ENCODE assay signal across 10 cellular contexts in the genomic region with DNA sequence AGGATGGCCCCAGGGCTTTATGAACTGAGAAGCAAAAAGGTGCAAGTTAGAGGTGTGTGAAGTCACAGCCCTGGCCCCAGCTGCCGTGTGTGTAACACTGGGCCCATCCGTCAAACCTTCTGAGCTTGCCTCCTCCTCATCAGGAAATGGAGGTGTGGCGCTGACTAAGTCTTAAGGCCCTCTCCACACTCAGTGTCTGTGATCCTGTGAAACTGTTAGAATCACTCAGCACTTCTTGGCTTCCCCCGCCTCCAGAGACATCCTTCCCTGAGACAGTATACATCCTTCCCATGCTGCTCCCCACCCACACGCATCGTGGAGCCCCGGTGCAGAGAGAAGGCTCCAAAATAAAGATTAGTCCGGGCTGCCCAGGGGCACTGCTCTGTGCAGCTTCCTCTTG. TPM values are rescaled to one million over a fixed set of nuclear protein-coding genes. Genes with fewer than 3 reads are reported as not detected.
DNase-seq lines count a peak whose midpoint lies in the region; ATAC-seq and TF ChIP-seq lines count a peak whose summit lies in the region.
"Had no signal": no experiment of that assay in that cellular context is flagged by ENCODE, and none has a peak within 500 bp of the region (broad histone marks: within the 10 kb centered on the region; RNA-seq: fewer than 3 reads in every experiment).

No MANE protein-coding gene starts in this region.

- peak overlapping the region; percentile 49 for H3K4me3 Mint-ChIP-seq in T-helper 2 cell treated with Interferon-gamma antibody and Interleukin-4, amounts not matched to agents 5 μg/mL and 100 μg/mL, for 36 hours

- H3K27ac ChIP-seq in caudate nucleus (ENCODE audit: low read depth, low read length) (no peak overlapping the region), adrenal gland (no peak overlapping the region), substantia nigra (ENCODE audit: low read depth, low read length, poor library complexity, severe bottlenecking) (no peak overlapping the region), heart left ventricle (no peak overlapping the region)

- H3K36me3 Mint-ChIP-seq in T-helper 2 cell treated with Interferon-gamma antibody and Interleukin-4, amounts not matched to agents 5 μg/mL and 100 μg/mL, for 36 hours (ENCODE audit: low read depth) = peaks cover 9% of the 10 kb centered on the region

- H3K27me3 ChIP-seq in adrenal gland = no peaks in the 10 kb centered on the region
- H3K27me3 ChIP-seq in heart left ventricle = no peaks in the 10 kb centered on the region

- no peak for TF ChIP-seq CTCF in adrenal gland (IDR thresholded peaks at IDR 0.05)
- TF ChIP-seq CTCF in heart left ventricle (IDR thresholded peaks at IDR 0.05) = no peak

- H3K27me3 Mint-ChIP-seq in T-helper 2 cell treated with Interferon-gamma antibody and Interleukin-4, amounts not matched to agents 5 μg/mL and 100 μg/mL, for 36 hours (ENCODE audit: low read depth) = no peaks in the 10 kb centered on the region

- WGBS in adrenal gland, 4 donors = 78 to 97% (median 84%) methylated on average over 5 to 8 of the region's 8 CpGs
- WGBS in heart left ventricle, 4 donors = 58 to 71% (median 65%) methylated on average over 4 to 8 of the region's 8 CpGs

- TF ChIP-seq POLR2A in adrenal gland (IDR thresholded peaks at IDR 0.05) = no peak
- no peak for TF ChIP-seq POLR2A in heart left ventricle (IDR thresholded peaks at IDR 0.05)

- peaks cover 41% of the 10 kb centered on the region for H3K4me1 Mint-ChIP-seq in T-helper 2 cell treated with Interferon-gamma antibody and Interleukin-4, amounts not matched to agents 5 μg/mL and 100 μg/mL, for 36 hours (ENCODE audit: low read depth)

- H3K4me1 ChIP-seq in adrenal gland (replicated peaks in 1 of 2) (peaks cover 0 to 4% of the 10 kb centered on the region in 2 donors), heart left ventricle (peaks cover 0 to 31% (median 9%) of the 10 kb centered on the region in 12 donors)

- no peak for ATAC-seq in heart left ventricle

- no peaks in the 10 kb centered on the region for H3K9me3 ChIP-seq in adrenal gland (replicated peaks in 1 of 3)
- H3K9me3 ChIP-seq in heart left ventricle = no peaks in the 10 kb centered on the region

- no peaks in the 10 kb centered on the region for H3K9me3 Mint-ChIP-seq in T-helper 2 cell treated with Interferon-gamma antibody and Interleukin-4, amounts not matched to agents 5 μg/mL and 100 μg/mL, for 36 hours

- no peaks in the 10 kb centered on the region for H3K36me3 ChIP-seq in adrenal gland (replicated peaks in 1 of 2)
- H3K36me3 ChIP-seq in heart left ventricle = no peaks in the 10 kb centered on the region

- H3K4me3 ChIP-seq in adrenal gland = no peak overlapping the region
- no peak overlapping the region for H3K4me3 ChIP-seq in heart left ventricle
- H3K4me3 ChIP-seq: skin epidermis had no signal

- H3K27ac Mint-ChIP-seq in T-helper 2 cell treated with Interferon-gamma antibody and Interleukin-4, amounts not matched to agents 5 μg/mL and 100 μg/mL, for 36 hours = peak overlapping the region; percentile 78

- intact Hi-C loops in adrenal gland (cut with DNase I) (no loop called here), heart left ventricle (cut with DNase I) (no loop called here)

- DNase-seq in ELR (ENCODE audit: low read depth) (peak; percentile 78), caudate nucleus (lab: John Stamatoyannopoulos, UW) (peak in 46 of 61 donors; percentile 3 to 92 (median 42)), adrenal gland (no peak), substantia nigra (lab: John Stamatoyannopoulos, UW) (no peak), heart left ventricle (no peak), NOMO-1 treated with dmso at 0.1 percent for 144 hours (lab: John Stamatoyannopoulos, UW; ENCODE audit: unreplicated experiment) (no peak)
- peak; percentile 63 for DNase-seq in T-helper 2 cell treated with Interferon-gamma antibody and Interleukin-4, amounts not matched to agents 5 μg/mL and 100 μg/mL, for 36 hours (ENCODE audit: low spot score)
- peak; percentile 36 to 50 for DNase-seq in stimulated activated CD4-positive, alpha-beta T cell treated with anti-CD3 and anti-CD28 coated beads, Interleukin-15, amount 100 ng/mL, for 48 hours (ENCODE audit: low read depth in 2 of 2)
- DNase-seq: NCI-H146 had no signal

RNA-seq across cellular contexts. Expression of gene LRP8, which starts 33.3 kb away (rescaled TPM):
- total RNA-seq in adrenal gland (1 to 10 TPM in 7 of 8 donors, under 1 TPM in 1; 0.66 to 7.0 (median 2.7) TPM), heart left ventricle (1 to 10 TPM in 8 of 9 donors, under 1 TPM in 1; 0.75 to 8.0 (median 1.7) TPM)
- polyA plus RNA-seq in adrenal gland (1 to 10 TPM in 1 of 3 donors, under 1 TPM in 2; 0.64 to 7.6 (median 0.72) TPM), heart left ventricle (1 to 10 TPM in 1 of 2 donors, under 1 TPM in 1; 0.27 to 2.8 TPM)

RNA-seq across cellular contexts. Expression of gene MAGOH, which starts 56.2 kb away (rescaled TPM):
- total RNA-seq in adrenal gland (10 to 100 TPM; 14.5 to 39.6 (median 29.9) TPM), heart left ventricle (10 to 100 TPM; 18.8 to 42.4 (median 21.6) TPM)
- polyA plus RNA-seq in adrenal gland (100 to 1,000 TPM in 1 of 3 donors, 10 to 100 TPM in 2; 87.0 to 119 (median 95.8) TPM), heart left ventricle (10 to 100 TPM; 63.4 to 74.2 TPM)

Comparison
In these comparisons a context has a peak if more than half of its experiments do, and no peak if none do; other contexts are left out.
1. DNase-seq: peak in ELR (single experiment), T-helper 2 cell treated with Interferon-gamma antibody and Interleukin-4, amounts not matched to agents 5 μg/mL and 100 μg/mL, for 36 hours (single experiment), caudate nucleus (46 of 61) and stimulated activated CD4-positive, alpha-beta T cell treated with anti-CD3 and anti-CD28 coated beads, Interleukin-15, amount 100 ng/mL, for 48 hours (2 of 2); none in adrenal gland (0 of 7), substantia nigra (0 of 49), heart left ventricle (0 of 5) and NOMO-1 treated with dmso at 0.1 percent for 144 hours (single experiment).